Comparison of ENCODE assay signal across 1 cellular context in the genomic region with DNA sequence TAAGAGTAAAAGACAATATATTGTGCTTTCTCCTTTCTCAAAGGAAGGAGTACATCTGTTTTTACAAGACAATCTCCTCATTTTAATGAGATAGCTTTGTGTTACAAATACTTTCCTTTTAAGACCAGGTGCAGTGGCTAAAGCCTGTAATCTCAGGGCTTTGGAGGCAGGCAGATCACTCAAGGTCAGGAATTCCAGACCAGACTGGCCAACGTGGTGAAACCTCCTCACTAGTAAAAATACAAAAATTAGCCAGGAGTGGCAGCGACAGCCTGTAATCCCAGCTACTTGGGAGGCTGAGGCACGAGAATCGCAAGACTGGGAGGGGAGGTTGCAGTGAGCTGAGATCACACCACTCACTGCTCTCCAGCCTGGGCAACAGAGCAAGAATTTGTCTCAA.
A peak's percentile ranks its signal among the peaks of the same experiment; 100 is the strongest.
TF ChIP-seq lines count a peak whose summit lies in the region.

No MANE protein-coding gene starts in this region.

TF ChIP-seq in GM23338, 12 proteins besides CTCF, POLR2A, EP300 and RAD21 (continued from another document):
- TF ChIP-seq, protein P1, sequence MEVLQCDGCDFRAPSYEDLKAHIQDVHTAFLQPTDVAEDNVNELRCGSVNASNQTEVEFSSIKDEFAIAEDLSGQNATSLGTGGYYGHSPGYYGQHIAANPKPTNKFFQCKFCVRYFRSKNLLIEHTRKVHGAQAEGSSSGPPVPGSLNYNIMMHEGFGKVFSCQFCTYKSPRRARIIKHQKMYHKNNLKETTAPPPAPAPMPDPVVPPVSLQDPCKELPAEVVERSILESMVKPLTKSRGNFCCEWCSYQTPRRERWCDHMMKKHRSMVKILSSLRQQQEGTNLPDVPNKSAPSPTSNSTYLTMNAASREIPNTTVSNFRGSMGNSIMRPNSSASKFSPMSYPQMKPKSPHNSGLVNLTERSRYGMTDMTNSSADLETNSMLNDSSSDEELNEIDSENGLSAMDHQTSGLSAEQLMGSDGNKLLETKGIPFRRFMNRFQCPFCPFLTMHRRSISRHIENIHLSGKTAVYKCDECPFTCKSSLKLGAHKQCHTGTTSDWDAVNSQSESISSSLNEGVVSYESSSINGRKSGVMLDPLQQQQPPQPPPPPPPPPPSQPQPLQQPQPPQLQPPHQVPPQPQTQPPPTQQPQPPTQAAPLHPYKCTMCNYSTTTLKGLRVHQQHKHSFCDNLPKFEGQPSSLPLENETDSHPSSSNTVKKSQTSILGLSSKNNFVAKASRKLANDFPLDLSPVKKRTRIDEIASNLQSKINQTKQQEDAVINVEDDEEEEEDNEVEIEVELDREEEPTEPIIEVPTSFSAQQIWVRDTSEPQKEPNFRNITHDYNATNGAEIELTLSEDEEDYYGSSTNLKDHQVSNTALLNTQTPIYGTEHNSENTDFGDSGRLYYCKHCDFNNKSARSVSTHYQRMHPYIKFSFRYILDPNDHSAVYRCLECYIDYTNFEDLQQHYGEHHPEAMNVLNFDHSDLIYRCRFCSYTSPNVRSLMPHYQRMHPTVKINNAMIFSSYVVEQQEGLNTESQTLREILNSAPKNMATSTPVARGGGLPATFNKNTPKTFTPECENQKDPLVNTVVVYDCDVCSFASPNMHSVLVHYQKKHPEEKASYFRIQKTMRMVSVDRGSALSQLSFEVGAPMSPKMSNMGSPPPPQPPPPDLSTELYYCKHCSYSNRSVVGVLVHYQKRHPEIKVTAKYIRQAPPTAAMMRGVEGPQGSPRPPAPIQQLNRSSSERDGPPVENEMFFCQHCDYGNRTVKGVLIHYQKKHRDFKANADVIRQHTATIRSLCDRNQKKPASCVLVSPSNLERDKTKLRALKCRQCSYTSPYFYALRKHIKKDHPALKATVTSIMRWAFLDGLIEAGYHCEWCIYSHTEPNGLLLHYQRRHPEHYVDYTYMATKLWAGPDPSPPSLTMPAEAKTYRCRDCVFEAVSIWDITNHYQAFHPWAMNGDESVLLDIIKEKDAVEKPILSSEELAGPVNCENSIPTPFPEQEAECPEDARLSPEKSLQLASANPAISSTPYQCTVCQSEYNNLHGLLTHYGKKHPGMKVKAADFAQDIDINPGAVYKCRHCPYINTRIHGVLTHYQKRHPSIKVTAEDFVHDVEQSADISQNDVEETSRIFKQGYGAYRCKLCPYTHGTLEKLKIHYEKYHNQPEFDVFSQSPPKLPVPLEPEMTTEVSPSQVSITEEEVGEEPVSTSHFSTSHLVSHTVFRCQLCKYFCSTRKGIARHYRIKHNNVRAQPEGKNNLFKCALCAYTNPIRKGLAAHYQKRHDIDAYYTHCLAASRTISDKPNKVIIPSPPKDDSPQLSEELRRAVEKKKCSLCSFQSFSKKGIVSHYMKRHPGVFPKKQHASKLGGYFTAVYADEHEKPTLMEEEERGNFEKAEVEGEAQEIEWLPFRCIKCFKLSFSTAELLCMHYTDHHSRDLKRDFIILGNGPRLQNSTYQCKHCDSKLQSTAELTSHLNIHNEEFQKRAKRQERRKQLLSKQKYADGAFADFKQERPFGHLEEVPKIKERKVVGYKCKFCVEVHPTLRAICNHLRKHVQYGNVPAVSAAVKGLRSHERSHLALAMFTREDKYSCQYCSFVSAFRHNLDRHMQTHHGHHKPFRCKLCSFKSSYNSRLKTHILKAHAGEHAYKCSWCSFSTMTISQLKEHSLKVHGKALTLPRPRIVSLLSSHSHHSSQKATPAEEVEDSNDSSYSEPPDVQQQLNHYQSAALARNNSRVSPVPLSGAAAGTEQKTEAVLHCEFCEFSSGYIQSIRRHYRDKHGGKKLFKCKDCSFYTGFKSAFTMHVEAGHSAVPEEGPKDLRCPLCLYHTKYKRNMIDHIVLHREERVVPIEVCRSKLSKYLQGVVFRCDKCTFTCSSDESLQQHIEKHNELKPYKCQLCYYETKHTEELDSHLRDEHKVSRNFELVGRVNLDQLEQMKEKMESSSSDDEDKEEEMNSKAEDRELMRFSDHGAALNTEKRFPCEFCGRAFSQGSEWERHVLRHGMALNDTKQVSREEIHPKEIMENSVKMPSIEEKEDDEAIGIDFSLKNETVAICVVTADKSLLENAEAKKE (CRISPR knock-in tag; IDR thresholded peaks at IDR 0.05): peak; percentile 91
- TF ChIP-seq, protein P2, sequence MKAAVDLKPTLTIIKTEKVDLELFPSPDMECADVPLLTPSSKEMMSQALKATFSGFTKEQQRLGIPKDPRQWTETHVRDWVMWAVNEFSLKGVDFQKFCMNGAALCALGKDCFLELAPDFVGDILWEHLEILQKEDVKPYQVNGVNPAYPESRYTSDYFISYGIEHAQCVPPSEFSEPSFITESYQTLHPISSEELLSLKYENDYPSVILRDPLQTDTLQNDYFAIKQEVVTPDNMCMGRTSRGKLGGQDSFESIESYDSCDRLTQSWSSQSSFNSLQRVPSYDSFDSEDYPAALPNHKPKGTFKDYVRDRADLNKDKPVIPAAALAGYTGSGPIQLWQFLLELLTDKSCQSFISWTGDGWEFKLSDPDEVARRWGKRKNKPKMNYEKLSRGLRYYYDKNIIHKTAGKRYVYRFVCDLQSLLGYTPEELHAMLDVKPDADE (IDR thresholded peaks at IDR 0.05): no peak
- TF ChIP-seq NANOG (IDR thresholded peaks at IDR 0.05; ENCODE audit: borderline replicate concordance): peak; percentile 88; the same call in 1 of the 2 replicates
